In the genomic region with DNA sequence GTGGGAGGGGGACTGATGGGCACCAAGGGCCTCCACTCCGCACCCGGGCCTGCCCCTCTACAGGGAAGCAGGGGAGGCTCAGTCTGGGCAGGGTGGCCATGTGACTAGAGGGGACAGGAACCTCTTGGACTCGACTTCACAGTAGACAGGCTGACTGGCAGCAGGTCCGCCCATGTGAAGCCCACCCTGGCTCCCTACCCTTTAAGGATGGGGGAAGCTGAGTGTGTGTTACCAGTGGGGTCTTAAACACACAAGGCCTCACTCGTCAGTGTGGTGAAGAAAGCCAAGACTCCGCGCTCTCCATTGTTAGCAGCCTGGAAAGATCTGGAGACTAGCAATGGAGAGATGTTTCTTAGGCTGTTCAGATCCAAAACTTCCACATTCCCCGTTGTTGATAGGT, we compare ENCODE assay signal across 19 cellular contexts.
"Had no signal": no experiment of that assay in that cellular context is flagged by ENCODE, and none has a peak within 500 bp of the region (broad histone marks: within the 10 kb centered on the region; RNA-seq: fewer than 3 reads in every experiment).

No MANE protein-coding gene starts in this region.

- ATAC-seq: mucosa of descending colon; stimulated activated naive CD8-positive, alpha-beta T cell treated with anti-CD3 and anti-CD28 coated beads, Interleukin-15, Interleukin-2, amounts not matched to agents 100 U/mL and 50 U/mL, for 24 hours had no signal

- FAIRE-seq: astrocyte, endometrium, frontal cortex had no signal

- DNase-seq: activated CD4-positive, alpha-beta T cell treated with anti-CD3 and anti-CD28 coated beads for 1 hour; activated naive CD4-positive, alpha-beta T cell treated with anti-CD3 and anti-CD28 coated beads, Interleukin-2, amount 50 U/mL, for 16 hours; cerebellar nuclear complex; cortex of kidney; left ventricle myocardium inferior; mucosa of descending colon; naive B cell; retina; stimulated activated CD4-positive, alpha-beta T cell treated with anti-CD3 and anti-CD28 coated beads, Interleukin-2, amount 100 ng/mL, for 24 hours; stimulated activated naive CD8-positive, alpha-beta T cell treated with anti-CD3 and anti-CD28 coated beads, Interleukin-15, Interleukin-2, amounts not matched to agents 100 U/mL and 50 U/mL, for 24 hours; T-helper 2 cell; transverse colon; uterus; WERI-Rb-1 had no signal

- H3K36me3 ChIP-seq: breast epithelium, uterus had no signal

- H3K4me3 ChIP-seq: adrenal gland, breast epithelium, left ventricle myocardium inferior, mucosa of descending colon, transverse colon, uterus had no signal

- H3K27ac ChIP-seq: adrenal gland, breast epithelium, left ventricle myocardium inferior, transverse colon, uterus, WERI-Rb-1 had no signal

- H3K27me3 ChIP-seq: adrenal gland, breast epithelium, transverse colon, uterus had no signal

- H3K9me3 ChIP-seq: adrenal gland, breast epithelium, left ventricle myocardium inferior, mucosa of descending colon, transverse colon, uterus had no signal

- H3K4me1 ChIP-seq: uterus had no signal
